Comparison of ENCODE assay signal across 19 cellular contexts in genomic region chr11:57356179-57356757, GRCh38. TPM values are rescaled to one million over a fixed set of nuclear protein-coding genes. Genes with fewer than 3 reads are reported as not detected.
A peak's percentile ranks its signal among the peaks of the same experiment; 100 is the strongest.
DNase-seq lines count a peak whose midpoint lies in the region; ATAC-seq, FAIRE-seq and TF ChIP-seq lines count a peak whose summit lies in the region.
"Had no signal": no experiment of that assay in that cellular context is flagged by ENCODE, and none has a peak within 500 bp of the region (broad histone marks: within the 10 kb centered on the region; RNA-seq: fewer than 3 reads in every experiment).

No MANE protein-coding gene starts in this region.

- H3K27ac ChIP-seq in liver (ENCODE audit: low read depth in 1 of 2, low read length in 2 of 2) (peak overlapping the region; percentile 19 to 60), HepG2 (ENCODE audit: extremely low read length, insufficient read depth, low read length) (no peak overlapping the region), OCI-LY3 (ENCODE audit: low read length) (peak overlapping the region; percentile 31; the same call in 1 of the 2 replicates), keratinocyte (ENCODE audit: control insufficient read depth, insufficient read depth, low read length) (no peak overlapping the region), right atrium auricular region (no peak overlapping the region)

- H3K27me3 ChIP-seq in liver (ENCODE audit: control insufficient read depth in 4 of 4, insufficient read depth in 4 of 4, low read length in 3 of 4) (no peaks in the 10 kb centered on the region), HepG2 (ENCODE audit: control insufficient read depth in 1 of 2, insufficient read depth in 2 of 2, low read length in 2 of 2) (peaks cover 0 to 10% of the 10 kb centered on the region in 2 experiments; a peak in 2 of 5 replicates), OCI-LY3 (ENCODE audit: low read depth, low read length) (no peaks in the 10 kb centered on the region), keratinocyte (ENCODE audit: control insufficient read depth, extremely low read depth, insufficient read depth, low read length) (no peaks in the 10 kb centered on the region), right atrium auricular region (no peaks in the 10 kb centered on the region)

- no peak for TF ChIP-seq EP300 in HepG2 (IDR thresholded peaks at IDR 0.05; ENCODE audit: low read depth in 2 of 2, low read length in 2 of 2)
- no peak for TF ChIP-seq EP300 in HepG2 (CRISPR knock-in tag; IDR thresholded peaks at IDR 0.05; ENCODE audit: borderline replicate concordance)

- H3K4me2 ChIP-seq in HepG2 (ENCODE audit: low read depth, low read length) (no peak overlapping the region), OCI-LY3 (ENCODE audit: low read length) (peak overlapping the region; percentile 26), keratinocyte (ENCODE audit: control insufficient read depth, extremely low read depth, insufficient read depth, low read depth, low read length) (peak overlapping the region; percentile 88)

- intact Hi-C loops in HepG2 (cut with micrococcal nuclease; ENCODE audit: unreplicated experiment) = no loop called here

- no peak for TF ChIP-seq CTCF in liver (IDR thresholded peaks at IDR 0.05; ENCODE audit: low read depth, low read length, missing input control)
- TF ChIP-seq CTCF in HepG2 (CRISPR knock-in tag; IDR thresholded peaks at IDR 0.05) = no peak
- TF ChIP-seq CTCF in OCI-LY3 (IDR thresholded peaks at IDR 0.05; ENCODE audit: low read depth, low read length) = no peak
- TF ChIP-seq CTCF in keratinocyte (optimal IDR thresholded peaks at IDR 0.05 in 1 of 3, IDR thresholded peaks at IDR 0.05 in 1 of 3, conservative IDR thresholded peaks at IDR 0.05 in 1 of 3; ENCODE audit: extremely low read depth in 1 of 3, insufficient read depth in 2 of 3, low read length in 3 of 3) = no peak
- TF ChIP-seq CTCF in right atrium auricular region (IDR thresholded peaks at IDR 0.05) = no peak

- BruUV-seq in HepG2 (replicated peaks; lab: Mats Ljungman, UMichigan) = no TSS peak

- no peaks in the 10 kb centered on the region for H3K36me3 Mint-ChIP-seq in effector memory CD8-positive, alpha-beta T cell (ENCODE audit: insufficient read depth)
- H3K36me3 Mint-ChIP-seq: CD4-positive, alpha-beta memory T cell had no signal

- no peaks in the 10 kb centered on the region for H3K9me1 ChIP-seq in keratinocyte (ENCODE audit: control insufficient read depth, extremely low read depth, insufficient read depth, low read length)

- H3K36me3 ChIP-seq in liver (ENCODE audit: control insufficient read depth in 4 of 4, insufficient read depth in 3 of 4, low read depth in 1 of 4, low read length in 3 of 4) (no peaks in the 10 kb centered on the region), HepG2 (replicated peaks in 1 of 2; ENCODE audit: control insufficient read depth in 1 of 2, insufficient read depth in 2 of 2, low read length in 2 of 2) (no peaks in the 10 kb centered on the region), OCI-LY3 (replicated peaks; ENCODE audit: low read depth, low read length) (no peaks in the 10 kb centered on the region), keratinocyte (ENCODE audit: control insufficient read depth in 2 of 2, extremely low read depth in 1 of 2, insufficient read depth in 2 of 2, low read length in 2 of 2) (no peaks in the 10 kb centered on the region), right atrium auricular region (no peaks in the 10 kb centered on the region)

- H3K9me3 Mint-ChIP-seq in effector memory CD8-positive, alpha-beta T cell = no peaks in the 10 kb centered on the region

- H3K27ac Mint-ChIP-seq in effector memory CD8-positive, alpha-beta T cell = no peak overlapping the region
- H3K27ac Mint-ChIP-seq: H9 had no signal

- no peaks in the 10 kb centered on the region for H3K4me1 Mint-ChIP-seq in effector memory CD8-positive, alpha-beta T cell (ENCODE audit: low read depth in 2 of 2)
- H3K4me1 Mint-ChIP-seq: CD4-positive, alpha-beta memory T cell had no signal

- H3K9me3 ChIP-seq in liver (ENCODE audit: control insufficient read depth in 4 of 4, low read length in 3 of 4) (peaks cover 0 to 2% (median 0%) of the 10 kb centered on the region in 4 donors), HepG2 (ENCODE audit: low read length) (no peaks in the 10 kb centered on the region), OCI-LY3 (ENCODE audit: insufficient read depth, low read length) (no peaks in the 10 kb centered on the region), keratinocyte (ENCODE audit: control insufficient read depth, low read depth, low read length) (no peaks in the 10 kb centered on the region), right atrium auricular region (no peaks in the 10 kb centered on the region)

- H3K4me3 ChIP-seq in liver (ENCODE audit: low read depth in 1 of 3, low read length in 3 of 3) = peak overlapping the region; percentile 11 to 66 (median 42)
- no peak overlapping the region for H3K4me3 ChIP-seq in HepG2 (replicated peaks in 1 of 3; ENCODE audit: insufficient read depth in 1 of 3, low read depth in 2 of 3, low read length in 3 of 3)
- H3K4me3 ChIP-seq in OCI-LY3 (ENCODE audit: low read length) = no peak overlapping the region
- H3K4me3 ChIP-seq in keratinocyte (ENCODE audit: control insufficient read depth in 2 of 3, extremely low read depth in 1 of 3, insufficient read depth in 2 of 3, low read depth in 1 of 3, low read length in 3 of 3) = peak overlapping the region in 2 of 3 experiments; percentile 35 to 44
- H3K4me3 ChIP-seq in right atrium auricular region = no peak overlapping the region

- dilution Hi-C loops in keratinocyte (cut with MboI; ENCODE audit: extremely low pct_ligation_motif_present, low sequenced_read_pairs) = no loop called here

- H3K79me2 ChIP-seq in HepG2 (ENCODE audit: insufficient read depth, low read length) (no peaks in the 10 kb centered on the region), OCI-LY3 (ENCODE audit: low read length) (no peaks in the 10 kb centered on the region), keratinocyte (ENCODE audit: control insufficient read depth, insufficient read depth, low read length) (no peaks in the 10 kb centered on the region)

- H3K4me3 Mint-ChIP-seq in effector memory CD8-positive, alpha-beta T cell = no peak overlapping the region
- H3K4me3 Mint-ChIP-seq: CD4-positive, alpha-beta memory T cell; H9 had no signal

- peaks cover 13 to 17% of the 10 kb centered on the region in 2 donors for H3K27me3 Mint-ChIP-seq in effector memory CD8-positive, alpha-beta T cell

- ATAC-seq in HepG2 (no peak), HG03159 (IDR thresholded peaks at IDR 0.05; ENCODE audit: unreplicated experiment) (no peak)
- no peak for ATAC-seq in effector memory CD8-positive, alpha-beta T cell (replicated peaks)

- no peak for DNase-seq in HepG2 (ENCODE audit: low spot score)
- DNase-seq in keratinocyte (ENCODE audit: low read depth, low spot score) = no peak
- DNase-seq in superior temporal gyrus (ENCODE audit: extremely low spot score) = peak; percentile 60
- no peak for DNase-seq in right atrium auricular region (ENCODE audit: low spot score)
- DNase-seq in effector memory CD8-positive, alpha-beta T cell = no peak
- DNase-seq: CD4-positive, alpha-beta memory T cell; DMS79; H9; NCI-H1048; NCI-H1694; NCI-H69; SIG-M5 had no signal

- H2AFZ ChIP-seq in HepG2 (ENCODE audit: low read length) (no peak overlapping the region), OCI-LY3 (ENCODE audit: low read depth, low read length) (no peak overlapping the region), keratinocyte (ENCODE audit: control insufficient read depth, low read length) (peak overlapping the region; percentile 92)

- no peak for TF ChIP-seq POLR2A in HepG2 (IDR thresholded peaks at IDR 0.05; ENCODE audit: insufficient read depth in 1 of 2, low read depth in 2 of 2, low read length in 2 of 2)

- POLR2A ChIA-PET in HepG2 (lab: Yijun Ruan, JAX) = no interaction called here

- CTCF ChIA-PET in HepG2 (lab: Yijun Ruan, JAX; ENCODE audit: low intra/inter-chr PET ratio, low total read pairs) = no interaction called here

- H3K9ac ChIP-seq in liver (ENCODE audit: low read depth in 1 of 2, low read length in 2 of 2) = peak overlapping the region in 1 of 2 donors; percentile 65
- no peak overlapping the region for H3K9ac ChIP-seq in HepG2 (ENCODE audit: insufficient read depth, low read depth, low read length)
- H3K9ac ChIP-seq in OCI-LY3 (ENCODE audit: low read length) = no peak overlapping the region; the same call in 1 of the 2 replicates
- H3K9ac ChIP-seq in keratinocyte (ENCODE audit: control insufficient read depth, extremely low read depth, insufficient read depth, low read length) = peak overlapping the region; percentile 39

- in situ Hi-C loops in HepG2 (cut with HindIII; ENCODE audit: extremely low pct_ligation_motif_present, low pct_unique_long_range_greater_than_20kb) = loop anchor here (10.0 kb wide), 1 partner anchor 511 kb away; no protein-coding TSS in a partner anchor

- H4K20me1 ChIP-seq in HepG2 (ENCODE audit: insufficient read depth, low read length) = no peaks in the 10 kb centered on the region
- H4K20me1 ChIP-seq in OCI-LY3 (ENCODE audit: insufficient read depth, low read length) = no peaks in the 10 kb centered on the region
- no peaks in the 10 kb centered on the region for H4K20me1 ChIP-seq in keratinocyte (ENCODE audit: control insufficient read depth, extremely low read depth, insufficient read depth, low read length)

- FAIRE-seq in HepG2 (lab: Jason Lieb, UNC) = no peak
- peak; percentile 17 for FAIRE-seq in keratinocyte (lab: Jason Lieb, UNC)
- FAIRE-seq: A204.1, G401.6, RCC 7860 had no signal

- H3K4me1 ChIP-seq in liver (ENCODE audit: control insufficient read depth in 4 of 4, insufficient read depth in 4 of 4, low read length in 3 of 4) = peaks cover 0 to 9% (median 2%) of the 10 kb centered on the region in 4 donors
- peaks cover 15% of the 10 kb centered on the region for H3K4me1 ChIP-seq in HepG2 (ENCODE audit: insufficient read depth, low read length)
- peaks cover 51% of the 10 kb centered on the region for H3K4me1 ChIP-seq in OCI-LY3 (ENCODE audit: low read length)
- peaks cover 21% of the 10 kb centered on the region for H3K4me1 ChIP-seq in keratinocyte (ENCODE audit: control insufficient read depth, extremely low read depth, insufficient read depth, low read length)
- peaks cover 0 to 11% of the 10 kb centered on the region in 2 donors for H3K4me1 ChIP-seq in right atrium auricular region

- no peak for TF ChIP-seq RAD21 in liver (IDR thresholded peaks at IDR 0.05)
- no peak for TF ChIP-seq RAD21 in HepG2 (CRISPR knock-in tag; IDR thresholded peaks at IDR 0.05)

- WGBS in liver = 44% methylated on average over 12 of the region's 12 CpGs
- 51% methylated on average over 12 of the region's 12 CpGs for WGBS in HepG2 (ENCODE audit: low lambda C conversion rate)

RNA-seq across cellular contexts. Expression of gene P2RX3, which starts 18.1 kb away (rescaled TPM):
- total RNA-seq in liver (under 1 TPM; 0.28 to 0.33 TPM), HepG2 (2016; rRNA removed; fragmentation: Illumina TruSeq; extraction: Trizol) (not detected in 2 replicates), right atrium auricular region (1 to 10 TPM in 1 of 2 donors, not detected in 1; 1.4 TPM)
- polyA plus RNA-seq in liver (under 1 TPM; 0.18 TPM), HepG2 (2011; rRNA removed) (0.08 and 0.20 TPM in 2 replicates), keratinocyte (not detected in 3 replicates)
- not detected in 2 replicates for total RNA-seq in HepG2 (2016; cell fraction: cytosol; rRNA removed; fragmentation: Illumina TruSeq; extraction: Trizol; ENCODE audit: low read depth)
- total RNA-seq in HepG2 (2016; cell fraction: insoluble cytoplasmic fraction; rRNA removed; fragmentation: Illumina TruSeq; extraction: Trizol) = not detected in 2 replicates
- not detected in 2 replicates for total RNA-seq in HepG2 (2016; cell fraction: membrane; rRNA removed; fragmentation: Illumina TruSeq; extraction: Trizol)
- not detected in 2 replicates for total RNA-seq in HepG2 (2016; cell fraction: nucleus; rRNA removed; fragmentation: Illumina TruSeq; extraction: Trizol)
- polyA plus RNA-seq in HepG2 (2011; cell fraction: cytosol; rRNA removed) = 0.05 and 0.13 TPM in 2 replicates
- 0.31 and 0.35 TPM in 2 replicates for polyA plus RNA-seq in HepG2 (2011; cell fraction: nucleus; rRNA removed)
- polyA plus RNA-seq in HepG2 (2012) = 0.13 TPM in 1 of 2 replicates, not detected in the other
- polyA plus RNA-seq in HepG2 (2016; cell fraction: cytosol; fragmentation: Illumina TruSeq; extraction: Trizol; ENCODE audit: low read depth) = not detected in 2 replicates
- not detected in 2 replicates for polyA plus RNA-seq in HepG2 (2016; cell fraction: insoluble cytoplasmic fraction; fragmentation: Illumina TruSeq; extraction: Trizol; ENCODE audit: low read depth)
- not detected in 2 replicates for polyA plus RNA-seq in HepG2 (2016; cell fraction: membrane; fragmentation: Illumina TruSeq; extraction: Trizol; ENCODE audit: low read depth)
- polyA plus RNA-seq in HepG2 (2016; cell fraction: nucleus; fragmentation: Illumina TruSeq; extraction: Trizol; ENCODE audit: insufficient read depth, low read depth) = not detected in 2 replicates
- polyA minus RNA-seq in HepG2 (2011; rRNA and poly(A)+ RNA removed; ENCODE audit: low replicate concordance) = 0.21 TPM in 1 of 2 replicates, not detected in the other
- not detected in 2 replicates for polyA minus RNA-seq in HepG2 (2011; cell fraction: cytosol; rRNA and poly(A)+ RNA removed)
- 0.26 TPM in 1 of 2 replicates, not detected in the other for polyA minus RNA-seq in HepG2 (2011; cell fraction: nucleus; rRNA and poly(A)+ RNA removed)
- polyA plus RNA-seq in keratinocyte (2011; ENCODE audit: low read depth) = not detected
- polyA plus RNA-seq in keratinocyte (2011; cell fraction: cytosol; rRNA removed) = not detected in 2 replicates
- not detected in 2 replicates for polyA plus RNA-seq in keratinocyte (2011; cell fraction: nucleus; rRNA removed)
- polyA plus RNA-seq in keratinocyte (2012; ENCODE audit: low replicate concordance) = not detected in 2 replicates
- not detected in 3 replicates for polyA minus RNA-seq in keratinocyte
- polyA minus RNA-seq in keratinocyte (2011; cell fraction: cytosol; rRNA and poly(A)+ RNA removed) = not detected
- polyA minus RNA-seq in keratinocyte (2011; cell fraction: nucleus; rRNA and poly(A)+ RNA removed) = not detected in 2 replicates
- total RNA-seq: CD4-positive, alpha-beta memory T cell; LHCN-M2 had no signal
- polyA plus RNA-seq: CD4-positive, alpha-beta memory T cell had no signal

RNA-seq across cellular contexts. Expression of gene SSRP1, which starts 20.6 kb away (rescaled TPM):
- total RNA-seq in liver (10 to 100 TPM; 28.5 to 45.3 TPM), HepG2 (2016; rRNA removed; fragmentation: Illumina TruSeq; extraction: Trizol) (129 and 175 TPM in 2 replicates), right atrium auricular region (10 to 100 TPM; 42.3 to 54.3 TPM)
- polyA plus RNA-seq in liver (10 to 100 TPM; 13.9 to 28.2 TPM), HepG2 (2011; rRNA removed) (86.4 and 93.6 TPM in 2 replicates), keratinocyte (64.3 to 139 TPM (median 115 TPM) in 3 replicates)
- total RNA-seq in HepG2 (2016; cell fraction: cytosol; rRNA removed; fragmentation: Illumina TruSeq; extraction: Trizol; ENCODE audit: low read depth) = 39.5 and 48.1 TPM in 2 replicates
- total RNA-seq in HepG2 (2016; cell fraction: insoluble cytoplasmic fraction; rRNA removed; fragmentation: Illumina TruSeq; extraction: Trizol) = 132 and 160 TPM in 2 replicates
- total RNA-seq in HepG2 (2016; cell fraction: membrane; rRNA removed; fragmentation: Illumina TruSeq; extraction: Trizol) = 80.0 and 85.8 TPM in 2 replicates
- total RNA-seq in HepG2 (2016; cell fraction: nucleus; rRNA removed; fragmentation: Illumina TruSeq; extraction: Trizol) = 62.2 and 67.3 TPM in 2 replicates
- polyA plus RNA-seq in HepG2 (2011; cell fraction: cytosol; rRNA removed) = 92.2 and 107 TPM in 2 replicates
- 43.4 and 45.7 TPM in 2 replicates for polyA plus RNA-seq in HepG2 (2011; cell fraction: nucleus; rRNA removed)
- 66.6 and 80.8 TPM in 2 replicates for polyA plus RNA-seq in HepG2 (2012)
- polyA plus RNA-seq in HepG2 (2016; cell fraction: cytosol; fragmentation: Illumina TruSeq; extraction: Trizol; ENCODE audit: low read depth) = 42.7 and 45.8 TPM in 2 replicates
- polyA plus RNA-seq in HepG2 (2016; cell fraction: insoluble cytoplasmic fraction; fragmentation: Illumina TruSeq; extraction: Trizol; ENCODE audit: low read depth) = 210 and 213 TPM in 2 replicates
- polyA plus RNA-seq in HepG2 (2016; cell fraction: membrane; fragmentation: Illumina TruSeq; extraction: Trizol; ENCODE audit: low read depth) = 68.1 and 80.7 TPM in 2 replicates
- polyA plus RNA-seq in HepG2 (2016; cell fraction: nucleus; fragmentation: Illumina TruSeq; extraction: Trizol; ENCODE audit: insufficient read depth, low read depth) = 109 and 126 TPM in 2 replicates
- polyA minus RNA-seq in HepG2 (2011; rRNA and poly(A)+ RNA removed; ENCODE audit: low replicate concordance) = 177 and 420 TPM in 2 replicates
- 65.8 and 69.2 TPM in 2 replicates for polyA minus RNA-seq in HepG2 (2011; cell fraction: cytosol; rRNA and poly(A)+ RNA removed)
- 20.9 and 25.1 TPM in 2 replicates for polyA minus RNA-seq in HepG2 (2011; cell fraction: nucleus; rRNA and poly(A)+ RNA removed)
- polyA plus RNA-seq in keratinocyte (2011; ENCODE audit: low read depth) = 80.2 TPM
- 97.3 and 122 TPM in 2 replicates for polyA plus RNA-seq in keratinocyte (2011; cell fraction: cytosol; rRNA removed)
- polyA plus RNA-seq in keratinocyte (2011; cell fraction: nucleus; rRNA removed) = 74.8 and 78.5 TPM in 2 replicates
- 65.8 and 117 TPM in 2 replicates for polyA plus RNA-seq in keratinocyte (2012; ENCODE audit: low replicate concordance)
- 102 to 159 TPM (median 129 TPM) in 3 replicates for polyA minus RNA-seq in keratinocyte
- polyA minus RNA-seq in keratinocyte (2011; cell fraction: cytosol; rRNA and poly(A)+ RNA removed) = 56.2 TPM
- 19.4 and 27.7 TPM in 2 replicates for polyA minus RNA-seq in keratinocyte (2011; cell fraction: nucleus; rRNA and poly(A)+ RNA removed)

RNA-seq across cellular contexts. Expression of gene PRG3, which starts 24.7 kb away (rescaled TPM):
- total RNA-seq in liver = 1 to 10 TPM in 1 of 2 donors, not detected in 1; 4.9 TPM
- under 1 TPM in 1 of 2 donors, not detected in 1; 0.22 TPM for polyA plus RNA-seq in liver
- total RNA-seq in HepG2 (2016; rRNA removed; fragmentation: Illumina TruSeq; extraction: Trizol) = not detected in 2 replicates
- total RNA-seq in HepG2 (2016; cell fraction: cytosol; rRNA removed; fragmentation: Illumina TruSeq; extraction: Trizol; ENCODE audit: low read depth) = not detected in 2 replicates
- not detected in 2 replicates for total RNA-seq in HepG2 (2016; cell fraction: insoluble cytoplasmic fraction; rRNA removed; fragmentation: Illumina TruSeq; extraction: Trizol)
- not detected in 2 replicates for total RNA-seq in HepG2 (2016; cell fraction: membrane; rRNA removed; fragmentation: Illumina TruSeq; extraction: Trizol)
- not detected in 2 replicates for total RNA-seq in HepG2 (2016; cell fraction: nucleus; rRNA removed; fragmentation: Illumina TruSeq; extraction: Trizol)
- not detected in 2 replicates for polyA plus RNA-seq in HepG2 (2011; rRNA removed)
- polyA plus RNA-seq in HepG2 (2011; cell fraction: cytosol; rRNA removed) = not detected in 2 replicates
- not detected in 2 replicates for polyA plus RNA-seq in HepG2 (2011; cell fraction: nucleus; rRNA removed)
- not detected in 2 replicates for polyA plus RNA-seq in HepG2 (2012)
- polyA plus RNA-seq in HepG2 (2016; cell fraction: cytosol; fragmentation: Illumina TruSeq; extraction: Trizol; ENCODE audit: low read depth) = not detected in 2 replicates
- polyA plus RNA-seq in HepG2 (2016; cell fraction: insoluble cytoplasmic fraction; fragmentation: Illumina TruSeq; extraction: Trizol; ENCODE audit: low read depth) = not detected in 2 replicates
- not detected in 2 replicates for polyA plus RNA-seq in HepG2 (2016; cell fraction: membrane; fragmentation: Illumina TruSeq; extraction: Trizol; ENCODE audit: low read depth)
- polyA plus RNA-seq in HepG2 (2016; cell fraction: nucleus; fragmentation: Illumina TruSeq; extraction: Trizol; ENCODE audit: insufficient read depth, low read depth) = not detected in 2 replicates
- polyA minus RNA-seq in HepG2 (2011; rRNA and poly(A)+ RNA removed; ENCODE audit: low replicate concordance) = not detected in 2 replicates
- polyA minus RNA-seq in HepG2 (2011; cell fraction: cytosol; rRNA and poly(A)+ RNA removed) = not detected in 2 replicates
- not detected in 2 replicates for polyA minus RNA-seq in HepG2 (2011; cell fraction: nucleus; rRNA and poly(A)+ RNA removed)
- not detected in 3 replicates for polyA plus RNA-seq in keratinocyte
- not detected for polyA plus RNA-seq in keratinocyte (2011; ENCODE audit: low read depth)
- not detected in 2 replicates for polyA plus RNA-seq in keratinocyte (2011; cell fraction: cytosol; rRNA removed)
- polyA plus RNA-seq in keratinocyte (2011; cell fraction: nucleus; rRNA removed) = not detected in 2 replicates
- polyA plus RNA-seq in keratinocyte (2012; ENCODE audit: low replicate concordance) = not detected in 2 replicates
- not detected in 3 replicates for polyA minus RNA-seq in keratinocyte
- polyA minus RNA-seq in keratinocyte (2011; cell fraction: cytosol; rRNA and poly(A)+ RNA removed) = not detected
- not detected in 2 replicates for polyA minus RNA-seq in keratinocyte (2011; cell fraction: nucleus; rRNA and poly(A)+ RNA removed)
- not detected for total RNA-seq in right atrium auricular region
- total RNA-seq: CD4-positive, alpha-beta memory T cell; H9; LHCN-M2 had no signal
- polyA plus RNA-seq: CD4-positive, alpha-beta memory T cell had no signal

RNA-seq across cellular contexts. Expression of gene TNKS1BP1, which starts 31.5 kb away (rescaled TPM):
- total RNA-seq in liver (10 to 100 TPM; 28.3 to 61.9 TPM), HepG2 (2016; rRNA removed; fragmentation: Illumina TruSeq; extraction: Trizol) (12.2 and 13.7 TPM in 2 replicates), right atrium auricular region (10 to 100 TPM; 26.8 to 52.5 TPM)
- polyA plus RNA-seq in liver (10 to 100 TPM; 32.0 to 67.1 TPM), HepG2 (2011; rRNA removed) (15.0 and 15.5 TPM in 2 replicates), keratinocyte (88.3 to 107 TPM (median 94.3 TPM) in 3 replicates)
- total RNA-seq in HepG2 (2016; cell fraction: cytosol; rRNA removed; fragmentation: Illumina TruSeq; extraction: Trizol; ENCODE audit: low read depth) = 1.2 and 1.4 TPM in 2 replicates
- 9.9 and 16.7 TPM in 2 replicates for total RNA-seq in HepG2 (2016; cell fraction: insoluble cytoplasmic fraction; rRNA removed; fragmentation: Illumina TruSeq; extraction: Trizol)
- 1.9 and 3.6 TPM in 2 replicates for total RNA-seq in HepG2 (2016; cell fraction: membrane; rRNA removed; fragmentation: Illumina TruSeq; extraction: Trizol)
- total RNA-seq in HepG2 (2016; cell fraction: nucleus; rRNA removed; fragmentation: Illumina TruSeq; extraction: Trizol) = 19.5 and 21.4 TPM in 2 replicates
- 6.7 and 7.0 TPM in 2 replicates for polyA plus RNA-seq in HepG2 (2011; cell fraction: cytosol; rRNA removed)
- 64.2 and 69.6 TPM in 2 replicates for polyA plus RNA-seq in HepG2 (2011; cell fraction: nucleus; rRNA removed)
- polyA plus RNA-seq in HepG2 (2012) = 17.3 and 21.8 TPM in 2 replicates
- 0.26 and 1.5 TPM in 2 replicates for polyA plus RNA-seq in HepG2 (2016; cell fraction: cytosol; fragmentation: Illumina TruSeq; extraction: Trizol; ENCODE audit: low read depth)
- polyA plus RNA-seq in HepG2 (2016; cell fraction: insoluble cytoplasmic fraction; fragmentation: Illumina TruSeq; extraction: Trizol; ENCODE audit: low read depth) = 13.8 and 16.2 TPM in 2 replicates
- polyA plus RNA-seq in HepG2 (2016; cell fraction: membrane; fragmentation: Illumina TruSeq; extraction: Trizol; ENCODE audit: low read depth) = 2.1 and 3.5 TPM in 2 replicates
- 46.6 and 51.1 TPM in 2 replicates for polyA plus RNA-seq in HepG2 (2016; cell fraction: nucleus; fragmentation: Illumina TruSeq; extraction: Trizol; ENCODE audit: insufficient read depth, low read depth)
- polyA minus RNA-seq in HepG2 (2011; rRNA and poly(A)+ RNA removed; ENCODE audit: low replicate concordance) = 33.6 and 51.4 TPM in 2 replicates
- polyA minus RNA-seq in HepG2 (2011; cell fraction: cytosol; rRNA and poly(A)+ RNA removed) = 7.7 and 9.8 TPM in 2 replicates
- polyA minus RNA-seq in HepG2 (2011; cell fraction: nucleus; rRNA and poly(A)+ RNA removed) = 22.8 and 23.6 TPM in 2 replicates
- 155 TPM for polyA plus RNA-seq in keratinocyte (2011; ENCODE audit: low read depth)
- polyA plus RNA-seq in keratinocyte (2011; cell fraction: cytosol; rRNA removed) = 73.8 and 93.4 TPM in 2 replicates
- 419 and 507 TPM in 2 replicates for polyA plus RNA-seq in keratinocyte (2011; cell fraction: nucleus; rRNA removed)
- polyA plus RNA-seq in keratinocyte (2012; ENCODE audit: low replicate concordance) = 200 and 415 TPM in 2 replicates
- 196 to 291 TPM (median 228 TPM) in 3 replicates for polyA minus RNA-seq in keratinocyte
- 155 TPM for polyA minus RNA-seq in keratinocyte (2011; cell fraction: cytosol; rRNA and poly(A)+ RNA removed)
- 200 and 236 TPM in 2 replicates for polyA minus RNA-seq in keratinocyte (2011; cell fraction: nucleus; rRNA and poly(A)+ RNA removed)

RNA-seq across cellular contexts. Expression of gene PRG2, which starts 34.2 kb away (rescaled TPM):
- total RNA-seq in liver (10 to 100 TPM in 1 of 2 donors, not detected in 1; 24.2 TPM), HepG2 (2016; rRNA removed; fragmentation: Illumina TruSeq; extraction: Trizol) (not detected in 2 replicates), right atrium auricular region (not detected)
- polyA plus RNA-seq in liver (1 to 10 TPM in 1 of 2 donors, under 1 TPM in 1; 0.74 to 1.2 TPM), HepG2 (2011; rRNA removed) (not detected in 2 replicates), keratinocyte (0.09 TPM in 1 of 3 replicates, not detected in the others)
- not detected in 2 replicates for total RNA-seq in HepG2 (2016; cell fraction: cytosol; rRNA removed; fragmentation: Illumina TruSeq; extraction: Trizol; ENCODE audit: low read depth)
- not detected in 2 replicates for total RNA-seq in HepG2 (2016; cell fraction: insoluble cytoplasmic fraction; rRNA removed; fragmentation: Illumina TruSeq; extraction: Trizol)
- total RNA-seq in HepG2 (2016; cell fraction: membrane; rRNA removed; fragmentation: Illumina TruSeq; extraction: Trizol) = not detected in 2 replicates
- total RNA-seq in HepG2 (2016; cell fraction: nucleus; rRNA removed; fragmentation: Illumina TruSeq; extraction: Trizol) = not detected in 2 replicates
- 0.05 TPM in 1 of 2 replicates, not detected in the other for polyA plus RNA-seq in HepG2 (2011; cell fraction: cytosol; rRNA removed)
- not detected in 2 replicates for polyA plus RNA-seq in HepG2 (2011; cell fraction: nucleus; rRNA removed)
- polyA plus RNA-seq in HepG2 (2012) = not detected in 2 replicates
- not detected in 2 replicates for polyA plus RNA-seq in HepG2 (2016; cell fraction: cytosol; fragmentation: Illumina TruSeq; extraction: Trizol; ENCODE audit: low read depth)
- not detected in 2 replicates for polyA plus RNA-seq in HepG2 (2016; cell fraction: insoluble cytoplasmic fraction; fragmentation: Illumina TruSeq; extraction: Trizol; ENCODE audit: low read depth)
- not detected in 2 replicates for polyA plus RNA-seq in HepG2 (2016; cell fraction: membrane; fragmentation: Illumina TruSeq; extraction: Trizol; ENCODE audit: low read depth)
- polyA plus RNA-seq in HepG2 (2016; cell fraction: nucleus; fragmentation: Illumina TruSeq; extraction: Trizol; ENCODE audit: insufficient read depth, low read depth) = not detected in 2 replicates
- polyA minus RNA-seq in HepG2 (2011; rRNA and poly(A)+ RNA removed; ENCODE audit: low replicate concordance) = not detected in 2 replicates
- not detected in 2 replicates for polyA minus RNA-seq in HepG2 (2011; cell fraction: cytosol; rRNA and poly(A)+ RNA removed)
- not detected in 2 replicates for polyA minus RNA-seq in HepG2 (2011; cell fraction: nucleus; rRNA and poly(A)+ RNA removed)
- polyA plus RNA-seq in keratinocyte (2011; ENCODE audit: low read depth) = not detected
- not detected in 2 replicates for polyA plus RNA-seq in keratinocyte (2011; cell fraction: cytosol; rRNA removed)
- polyA plus RNA-seq in keratinocyte (2011; cell fraction: nucleus; rRNA removed) = 0.24 and 0.41 TPM in 2 replicates
- not detected in 2 replicates for polyA plus RNA-seq in keratinocyte (2012; ENCODE audit: low replicate concordance)
- not detected in 3 replicates for polyA minus RNA-seq in keratinocyte
- not detected for polyA minus RNA-seq in keratinocyte (2011; cell fraction: cytosol; rRNA and poly(A)+ RNA removed)
- polyA minus RNA-seq in keratinocyte (2011; cell fraction: nucleus; rRNA and poly(A)+ RNA removed) = not detected in 2 replicates
- total RNA-seq: H9, LHCN-M2 had no signal
- polyA plus RNA-seq: CD4-positive, alpha-beta memory T cell had no signal

Comparison
In these comparisons a context has a peak if more than half of its experiments do, and no peak if none do; other contexts are left out.
1. H3K27ac ChIP-seq: peak in liver (2 of 2) and OCI-LY3 (single experiment); none in HepG2 (single experiment), keratinocyte (single experiment) and right atrium auricular region (0 of 2).
2. H3K4me3 ChIP-seq: peak in liver (3 of 3) and keratinocyte (2 of 3); none in HepG2 (0 of 3), OCI-LY3 (single experiment) and right atrium auricular region (0 of 2).